8 cellular contexts compared by ENCODE assay signal in the genomic region with DNA sequence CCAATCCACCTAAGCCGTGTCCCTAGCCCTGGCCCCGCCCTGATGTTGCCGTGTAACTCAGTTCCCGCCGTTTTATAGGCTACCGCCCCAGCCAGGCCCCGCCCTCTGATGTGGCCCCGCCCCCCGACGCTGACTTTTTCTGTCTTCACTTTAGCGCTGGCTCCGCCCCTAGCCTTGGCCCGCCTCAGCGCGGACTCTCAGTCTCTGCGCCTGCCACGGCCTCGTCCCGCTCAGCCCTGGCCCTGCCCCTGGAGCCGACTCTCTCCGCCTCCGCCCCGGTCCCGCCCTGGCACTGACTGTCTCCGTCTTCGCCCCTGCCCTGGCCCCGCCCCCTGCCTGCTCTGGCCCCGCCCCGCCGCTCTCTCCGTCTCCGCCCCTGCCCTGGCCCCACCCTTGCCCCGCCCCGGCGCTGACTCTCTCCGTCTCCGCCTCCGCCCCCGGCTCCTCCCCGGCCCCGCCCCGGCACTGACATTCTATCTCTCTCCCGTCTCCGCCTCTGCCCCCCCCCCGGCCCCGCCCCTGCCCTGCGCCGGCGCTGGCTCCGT. TPM values are rescaled to one million over a fixed set of nuclear protein-coding genes. Genes with fewer than 3 reads are reported as not detected.
DNase-seq lines count a peak whose midpoint lies in the region; ATAC-seq and TF ChIP-seq lines count a peak whose summit lies in the region.

No MANE protein-coding gene starts in this region.

- H3K4me2 ChIP-seq in H9 (ENCODE audit: insufficient read depth, insufficient read length, low read length), result peak overlapping the region; percentile 73
- no peak overlapping the region for H3K4me2 ChIP-seq in neural progenitor cell

- peaks cover 9% of the 10 kb centered on the region for H3K23me2 ChIP-seq in H9 (ENCODE audit: insufficient read length, low read depth, low read length, poor library complexity, severe bottlenecking)

- H4K20me1 ChIP-seq in H9 (ENCODE audit: control insufficient read depth, insufficient read depth, insufficient read length) (no peaks in the 10 kb centered on the region), neural progenitor cell (ENCODE audit: low read depth) (no peaks in the 10 kb centered on the region)

- no peak overlapping the region for H3K4ac ChIP-seq in H9 (ENCODE audit: low read depth, low read length)

- no peak overlapping the region for H4K5ac ChIP-seq in H9 (ENCODE audit: insufficient read length, low read depth, low read length)

- H3K4me3 ChIP-seq in MG63 (peak overlapping the region; percentile 55), RWPE2 (ENCODE audit: severe bottlenecking) (peak overlapping the region; percentile 35), neural progenitor cell (peak overlapping the region; percentile 20)

- H3K56ac ChIP-seq in H9 (ENCODE audit: insufficient read length, low read depth, low read length), result no peak overlapping the region

- H3K9ac ChIP-seq in H9 (ENCODE audit: extremely low read depth, insufficient read length, low read length) (no peak overlapping the region), neural progenitor cell (no peak overlapping the region)

- peaks cover 4% of the 10 kb centered on the region for H3F3A ChIP-seq in neural progenitor cell (ENCODE audit: low read depth)

- H2AK5ac ChIP-seq in H9 (ENCODE audit: insufficient read length, low read length), result no peak overlapping the region

- no peak overlapping the region for H2BK5ac ChIP-seq in H9 (ENCODE audit: insufficient read length, low read length)

- peaks cover 0 to 4% of the 10 kb centered on the region in 2 experiments; a peak in 1 of 4 replicates for H3K4me1 Mint-ChIP-seq in H9
- peaks cover 12% of the 10 kb centered on the region for H3K4me1 Mint-ChIP-seq in neural progenitor cell
- H3K4me1 Mint-ChIP-seq in stimulated activated naive CD8-positive, alpha-beta T cell treated with anti-CD3 and anti-CD28 coated beads, Interleukin-15, amount 100 ng/mL, for 72 hours, result peaks cover 50% of the 10 kb centered on the region

- H2BK20ac ChIP-seq in H9 (ENCODE audit: low read depth, low read length, poor library complexity, severe bottlenecking), result no peak overlapping the region

- H3K27ac ChIP-seq in H9 (ENCODE audit: insufficient read length, low read depth, low read length) (no peak overlapping the region), RWPE2 (ENCODE audit: poor library complexity, severe bottlenecking) (peak overlapping the region; percentile 70), neural progenitor cell (no peak overlapping the region)

- H3K18ac ChIP-seq in H9 (ENCODE audit: insufficient read length, low read depth, low read length), result peak overlapping the region; percentile 72

- H2BK12ac ChIP-seq in H9 (ENCODE audit: insufficient read length, low read depth, low read length), result no peak overlapping the region

- no peaks in the 10 kb centered on the region for H3K9me3 ChIP-seq in H9 (ENCODE audit: control insufficient read depth, low read depth, low read length)
- H3K9me3 ChIP-seq in MG63, result peaks cover 5% of the 10 kb centered on the region; the same call in 1 of the 2 replicates
- no peaks in the 10 kb centered on the region for H3K9me3 ChIP-seq in RWPE2 (ENCODE audit: severe bottlenecking)
- no peaks in the 10 kb centered on the region for H3K9me3 ChIP-seq in neural progenitor cell (ENCODE audit: low read depth)

- H3K79me1 ChIP-seq in H9 (ENCODE audit: insufficient read depth, low read depth, low read length, poor library complexity, severe bottlenecking), result no peaks in the 10 kb centered on the region

- no peak overlapping the region for H4K91ac ChIP-seq in H9 (ENCODE audit: insufficient read length, low read depth, low read length)

- H3K4me3 Mint-ChIP-seq in H9 (peak overlapping the region; percentile 68 to 82), neural progenitor cell (peak overlapping the region; percentile 84)
- H3K4me3 Mint-ChIP-seq in stimulated activated naive CD8-positive, alpha-beta T cell treated with anti-CD3 and anti-CD28 coated beads, Interleukin-15, amount 100 ng/mL, for 72 hours, result peak overlapping the region; percentile 91 to 97

- no CpG with 5 or more reads among the region's 50 CpGs for WGBS in H9 (ENCODE audit: extremely low coverage, insufficient read length, low lambda C conversion rate)

- H3K14ac ChIP-seq in H9 (ENCODE audit: insufficient read depth, low read length), result no peak overlapping the region

- H3K27me3 ChIP-seq in H9 (ENCODE audit: insufficient read depth, low read length), result no peaks in the 10 kb centered on the region
- H3K27me3 ChIP-seq in MG63, result no peaks in the 10 kb centered on the region
- H3K27me3 ChIP-seq in RWPE2 (ENCODE audit: insufficient read depth, poor library complexity, severe bottlenecking), result no peaks in the 10 kb centered on the region
- peaks cover 5% of the 10 kb centered on the region for H3K27me3 ChIP-seq in neural progenitor cell

- TF ChIP-seq CTCF in H9 (conservative IDR thresholded peaks at IDR 0.05), result no peak
- no peak for TF ChIP-seq CTCF in RWPE2 (IDR thresholded peaks at IDR 0.05; ENCODE audit: poor library complexity, severe bottlenecking)
- TF ChIP-seq CTCF in neural progenitor cell (IDR thresholded peaks at IDR 0.05), result no peak

- H2AFZ ChIP-seq in H9 (ENCODE audit: low read length), result no peak overlapping the region
- H2AFZ ChIP-seq in neural progenitor cell (replicated peaks), result no peak overlapping the region

- H3K27me3 Mint-ChIP-seq in H9 (ENCODE audit: low read depth) (peaks cover 11% of the 10 kb centered on the region), neural progenitor cell (ENCODE audit: insufficient read depth, low read depth) (peaks cover 12% of the 10 kb centered on the region)
- H3K27me3 Mint-ChIP-seq in stimulated activated naive CD8-positive, alpha-beta T cell treated with anti-CD3 and anti-CD28 coated beads, Interleukin-15, amount 100 ng/mL, for 72 hours, result no peaks in the 10 kb centered on the region

- peak; percentile 89 for ATAC-seq in RWPE2 (ENCODE audit: low read depth)
- peak; percentile 94 for ATAC-seq in stimulated activated naive CD8-positive, alpha-beta T cell treated with anti-CD3 and anti-CD28 coated beads, Interleukin-15, amount 100 ng/mL, for 72 hours

- H3T11ph ChIP-seq in H9 (ENCODE audit: low read length), result no peak overlapping the region

- H3K9me3 Mint-ChIP-seq in H9, result peaks cover 23 to 25% of the 10 kb centered on the region in 2 experiments
- peaks cover 17% of the 10 kb centered on the region for H3K9me3 Mint-ChIP-seq in neural progenitor cell
- peaks cover 0 to 10% of the 10 kb centered on the region in 2 donors for H3K9me3 Mint-ChIP-seq in stimulated activated naive CD8-positive, alpha-beta T cell treated with anti-CD3 and anti-CD28 coated beads, Interleukin-15, amount 100 ng/mL, for 72 hours

- no peak overlapping the region for H3K23ac ChIP-seq in H9 (ENCODE audit: insufficient read length, low read depth, low read length)

- H3K36me3 ChIP-seq in MG63, result no peaks in the 10 kb centered on the region
- no peaks in the 10 kb centered on the region for H3K36me3 ChIP-seq in RWPE2 (ENCODE audit: low read depth)
- H3K36me3 ChIP-seq in neural progenitor cell, result no peaks in the 10 kb centered on the region

- peaks cover 4 to 14% (median 9%) of the 10 kb centered on the region in 3 experiments; a peak in 5 of 7 replicates for H3K36me3 Mint-ChIP-seq in H9 (ENCODE audit: insufficient read depth in 1 of 3, low read depth in 3 of 3)
- peaks cover 2% of the 10 kb centered on the region for H3K36me3 Mint-ChIP-seq in neural progenitor cell

- H4K8ac ChIP-seq in H9 (replicated peaks; ENCODE audit: insufficient read length, low read depth, low read length), result no peak overlapping the region

- H3K4me1 ChIP-seq in H9 (ENCODE audit: insufficient read depth, low read length), result no peaks in the 10 kb centered on the region
- no peaks in the 10 kb centered on the region for H3K4me1 ChIP-seq in RWPE2 (ENCODE audit: insufficient read depth, poor library complexity, severe bottlenecking)
- no peaks in the 10 kb centered on the region for H3K4me1 ChIP-seq in neural progenitor cell

- H3K27ac Mint-ChIP-seq in H9 (peak overlapping the region in 1 of 3 experiments; percentile 91; a peak in 3 of 7 replicates), neural progenitor cell (peak overlapping the region; percentile 78)
- peak overlapping the region; percentile 91 to 92 for H3K27ac Mint-ChIP-seq in stimulated activated naive CD8-positive, alpha-beta T cell treated with anti-CD3 and anti-CD28 coated beads, Interleukin-15, amount 100 ng/mL, for 72 hours

- H2BK15ac ChIP-seq in H9 (ENCODE audit: low read depth, low read length), result no peak overlapping the region

- H2BK120ac ChIP-seq in H9 (ENCODE audit: low read depth, low read length, poor library complexity, severe bottlenecking), result no peak overlapping the region

- DNase-seq in EH (ENCODE audit: low read depth) (peak; percentile 98), H9 (peak; percentile 99), MG63 (peak; percentile 98), RWPE2 (ENCODE audit: low spot score) (peak; percentile 98), fibroblast of the conjunctiva (ENCODE audit: low read depth) (peak; percentile 97), neural progenitor cell (ENCODE audit: low spot score) (peak; percentile 98)
- DNase-seq in activated effector memory CD4-positive, alpha-beta T cell treated with Interleukin-2 at 50 U/mL for 16 hours, result peak; percentile 99
- peak; percentile 99 for DNase-seq in stimulated activated naive CD8-positive, alpha-beta T cell treated with anti-CD3 and anti-CD28 coated beads, Interleukin-15, amount 100 ng/mL, for 72 hours

- H3K79me2 ChIP-seq in H9 (ENCODE audit: insufficient read depth, low read length) (no peaks in the 10 kb centered on the region), neural progenitor cell (ENCODE audit: low read depth) (no peaks in the 10 kb centered on the region)

RNA-seq across cellular contexts. Expression of gene MATN1, which starts 5.2 kb away (rescaled TPM):
- total RNA-seq in H9 (2021) (not detected in 2 replicates), neural progenitor cell (ENCODE audit: low replicate concordance) (0.09 TPM in 1 of 2 replicates, not detected in the other)
- not detected in 2 replicates for total RNA-seq in MG63 (2014; rRNA removed; shearing (Covaris generic); ENCODE audit: low replicate concordance)

RNA-seq across cellular contexts. Expression of gene LAPTM5, which starts 39.4 kb away (rescaled TPM):
- total RNA-seq in H9 (2021), result 0.15 and 0.20 TPM in 2 replicates
- 0.30 TPM in 1 of 2 replicates, not detected in the other for total RNA-seq in MG63 (2014; rRNA removed; shearing (Covaris generic); ENCODE audit: low replicate concordance)
- total RNA-seq in neural progenitor cell (ENCODE audit: low replicate concordance), result not detected in 2 replicates
